1 cellular context compared by ENCODE assay signal in the genomic region with DNA sequence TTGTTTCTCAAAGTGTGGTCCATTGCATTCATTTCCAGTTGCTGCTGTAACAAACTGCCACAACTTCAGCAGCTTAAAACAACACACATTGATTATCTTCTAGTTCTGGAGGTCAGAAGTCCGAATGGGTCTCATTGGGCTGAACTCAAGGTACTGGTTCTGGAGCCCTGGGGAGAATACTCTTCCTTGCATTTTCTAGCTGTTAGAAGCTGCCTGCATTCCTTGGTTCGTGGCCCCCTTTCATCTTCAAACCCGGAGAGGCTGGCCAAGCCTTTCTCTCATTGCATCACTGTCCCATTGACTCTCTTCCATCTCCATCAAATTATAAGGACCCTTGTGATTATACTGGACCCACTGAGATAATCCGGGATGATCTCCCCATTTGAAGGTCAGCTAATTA.
TF ChIP-seq lines count a peak whose summit lies in the region.

No MANE protein-coding gene starts in this region.

TF ChIP-seq in IMR-90, 13 proteins besides CTCF, POLR2A, EP300 and RAD21:
- TF ChIP-seq NFE2L2 (IDR thresholded peaks at IDR 0.05; ENCODE audit: low read depth, low read length) (no peak), MAFK (IDR thresholded peaks at IDR 0.05; ENCODE audit: low read depth, low read length) (no peak), FOS (IDR thresholded peaks at IDR 0.05; ENCODE audit: low read depth, low read length) (no peak), SMC3 (IDR thresholded peaks at IDR 0.05; ENCODE audit: low read depth, low read length) (no peak), BHLHE40 (IDR thresholded peaks at IDR 0.05; ENCODE audit: low read depth, low read length) (no peak), CEBPB (IDR thresholded peaks at IDR 0.05; ENCODE audit: low read depth, low read length) (no peak), CHD1 (IDR thresholded peaks at IDR 0.05; ENCODE audit: low read depth, low read length) (no peak), MXI1 (IDR thresholded peaks at IDR 0.05; ENCODE audit: borderline replicate concordance, low read depth, low read length) (no peak)
- TF ChIP-seq, protein P1, sequence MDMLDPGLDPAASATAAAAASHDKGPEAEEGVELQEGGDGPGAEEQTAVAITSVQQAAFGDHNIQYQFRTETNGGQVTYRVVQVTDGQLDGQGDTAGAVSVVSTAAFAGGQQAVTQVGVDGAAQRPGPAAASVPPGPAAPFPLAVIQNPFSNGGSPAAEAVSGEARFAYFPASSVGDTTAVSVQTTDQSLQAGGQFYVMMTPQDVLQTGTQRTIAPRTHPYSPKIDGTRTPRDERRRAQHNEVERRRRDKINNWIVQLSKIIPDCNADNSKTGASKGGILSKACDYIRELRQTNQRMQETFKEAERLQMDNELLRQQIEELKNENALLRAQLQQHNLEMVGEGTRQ (IDR thresholded peaks at IDR 0.05; ENCODE audit: low read depth, low read length), result no peak
